Comparison of ENCODE assay signal across 1 cellular context in the genomic region with DNA sequence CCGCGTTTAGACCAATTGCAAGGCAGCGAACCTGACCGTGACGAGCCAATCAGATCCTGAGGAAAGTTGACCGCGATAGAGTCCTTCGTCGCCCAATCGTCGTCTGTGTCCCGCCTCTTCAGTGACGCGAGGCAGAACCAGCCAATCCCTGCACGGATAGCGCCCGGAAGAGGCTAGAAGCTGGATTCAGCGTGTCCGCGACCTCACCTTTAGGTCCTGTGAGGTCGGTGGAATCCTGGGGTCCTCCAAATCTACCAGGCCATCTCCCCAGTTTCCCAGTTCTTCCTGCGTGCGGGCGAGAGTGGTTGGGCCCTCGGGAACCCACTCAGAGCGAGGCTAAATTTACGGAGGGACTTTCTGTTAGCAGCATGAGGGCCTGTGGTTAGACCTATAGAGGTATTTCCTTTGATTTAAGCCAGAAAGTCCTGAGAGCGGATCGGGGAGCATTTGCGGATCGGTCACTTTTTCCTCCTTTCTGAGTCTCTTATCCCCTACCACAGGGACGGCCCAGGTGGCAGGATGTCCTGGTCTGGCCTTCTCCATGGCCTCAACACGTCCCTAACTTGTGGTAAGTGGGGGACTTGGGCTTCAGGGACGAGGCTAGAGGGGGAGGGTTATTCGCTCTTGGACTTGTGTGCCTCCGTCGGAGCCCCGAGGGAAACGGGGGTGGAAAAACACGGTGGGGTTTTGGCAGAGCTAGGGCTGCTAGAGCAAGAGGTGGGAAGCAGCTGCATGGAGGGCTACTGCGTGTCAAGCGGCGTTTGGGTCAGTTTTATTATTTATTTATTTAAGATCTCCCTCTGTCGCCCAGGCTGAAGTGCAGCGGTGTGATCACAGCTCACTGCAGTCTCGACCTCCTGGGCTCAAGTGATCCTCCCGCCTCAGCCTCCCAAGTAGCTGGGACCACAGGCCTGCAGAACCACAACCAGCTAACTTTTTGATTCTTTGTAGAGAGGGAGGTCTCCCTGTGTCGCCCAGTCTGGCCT.
TF ChIP-seq lines count a peak whose summit lies in the region.

A gene (plus strand): TSS at position 169 of the 986 bp plus-strand sequence. CDS start 351 bp downstream, at position 520.

TF ChIP-seq in HepG2, 621 proteins besides CTCF, POLR2A, EP300 and RAD21 (continued from another document and continues in another):
- TF ChIP-seq GATAD1 (CRISPR knock-in tag; IDR thresholded peaks at IDR 0.05) (peak; percentile 66), ZSCAN12 (CRISPR knock-in tag; IDR thresholded peaks at IDR 0.05) (no peak), AGO1 (IDR thresholded peaks at IDR 0.05; ENCODE audit: low read depth, low read length, poor library complexity, severe bottlenecking) (no peak), ZBTB38 (CRISPR knock-in tag; IDR thresholded peaks at IDR 0.05) (no peak), NR2C2 (CRISPR knock-in tag; IDR thresholded peaks at IDR 0.05; ENCODE audit: borderline replicate concordance) (peak; percentile 71; the same call in 1 of the 2 replicates), SP2 (CRISPR knock-in tag; IDR thresholded peaks at IDR 0.05) (peak; percentile 97)
- TF ChIP-seq, protein P1, sequence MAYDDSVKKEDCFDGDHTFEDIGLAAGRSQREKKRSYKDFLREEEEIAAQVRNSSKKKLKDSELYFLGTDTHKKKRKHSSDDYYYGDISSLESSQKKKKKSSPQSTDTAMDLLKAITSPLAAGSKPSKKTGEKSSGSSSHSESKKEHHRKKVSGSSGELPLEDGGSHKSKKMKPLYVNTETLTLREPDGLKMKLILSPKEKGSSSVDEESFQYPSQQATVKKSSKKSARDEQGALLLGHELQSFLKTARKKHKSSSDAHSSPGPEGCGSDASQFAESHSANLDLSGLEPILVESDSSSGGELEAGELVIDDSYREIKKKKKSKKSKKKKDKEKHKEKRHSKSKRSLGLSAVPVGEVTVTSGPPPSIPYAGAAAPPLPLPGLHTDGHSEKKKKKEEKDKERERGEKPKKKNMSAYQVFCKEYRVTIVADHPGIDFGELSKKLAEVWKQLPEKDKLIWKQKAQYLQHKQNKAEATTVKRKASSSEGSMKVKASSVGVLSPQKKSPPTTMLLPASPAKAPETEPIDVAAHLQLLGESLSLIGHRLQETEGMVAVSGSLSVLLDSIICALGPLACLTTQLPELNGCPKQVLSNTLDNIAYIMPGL (CRISPR knock-in tag; IDR thresholded peaks at IDR 0.05; ENCODE audit: borderline replicate concordance in 1 of 2, low read depth in 1 of 2), result peak in 1 of 2 experiments; percentile 12; a peak in 1 of 4 replicates
- TF ChIP-seq, protein P2, sequence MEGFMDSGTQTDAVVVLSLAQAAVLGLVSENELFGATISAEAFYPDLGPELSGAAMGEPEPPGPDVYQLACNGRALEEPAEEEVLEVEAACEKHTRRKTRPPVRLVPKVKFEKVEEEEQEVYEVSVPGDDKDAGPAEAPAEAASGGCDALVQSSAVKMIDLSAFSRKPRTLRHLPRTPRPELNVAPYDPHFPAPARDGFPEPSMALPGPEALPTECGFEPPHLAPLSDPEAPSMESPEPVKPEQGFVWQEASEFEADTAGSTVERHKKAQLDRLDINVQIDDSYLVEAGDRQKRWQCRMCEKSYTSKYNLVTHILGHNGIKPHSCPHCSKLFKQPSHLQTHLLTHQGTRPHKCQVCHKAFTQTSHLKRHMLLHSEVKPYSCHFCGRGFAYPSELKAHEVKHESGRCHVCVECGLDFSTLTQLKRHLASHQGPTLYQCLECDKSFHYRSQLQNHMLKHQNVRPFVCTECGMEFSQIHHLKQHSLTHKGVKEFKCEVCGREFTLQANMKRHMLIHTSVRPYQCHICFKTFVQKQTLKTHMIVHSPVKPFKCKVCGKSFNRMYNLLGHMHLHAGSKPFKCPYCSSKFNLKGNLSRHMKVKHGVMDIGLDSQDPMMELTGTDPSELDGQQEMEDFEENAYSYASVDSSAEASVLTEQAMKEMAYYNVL (CRISPR knock-in tag; IDR thresholded peaks at IDR 0.05; ENCODE audit: borderline replicate concordance), result no peak
- TF ChIP-seq, protein P3, sequence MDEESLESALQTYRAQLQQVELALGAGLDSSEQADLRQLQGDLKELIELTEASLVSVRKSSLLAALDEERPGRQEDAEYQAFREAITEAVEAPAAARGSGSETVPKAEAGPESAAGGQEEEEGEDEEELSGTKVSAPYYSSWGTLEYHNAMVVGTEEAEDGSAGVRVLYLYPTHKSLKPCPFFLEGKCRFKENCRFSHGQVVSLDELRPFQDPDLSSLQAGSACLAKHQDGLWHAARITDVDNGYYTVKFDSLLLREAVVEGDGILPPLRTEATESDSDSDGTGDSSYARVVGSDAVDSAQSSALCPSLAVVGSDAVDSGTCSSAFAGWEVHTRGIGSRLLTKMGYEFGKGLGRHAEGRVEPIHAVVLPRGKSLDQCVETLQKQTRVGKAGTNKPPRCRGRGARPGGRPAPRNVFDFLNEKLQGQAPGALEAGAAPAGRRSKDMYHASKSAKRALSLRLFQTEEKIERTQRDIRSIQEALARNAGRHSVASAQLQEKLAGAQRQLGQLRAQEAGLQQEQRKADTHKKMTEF (CRISPR knock-in tag; IDR thresholded peaks at IDR 0.05), result peak; percentile 48; the same call in 1 of the 2 replicates
- TF ChIP-seq, protein P4, sequence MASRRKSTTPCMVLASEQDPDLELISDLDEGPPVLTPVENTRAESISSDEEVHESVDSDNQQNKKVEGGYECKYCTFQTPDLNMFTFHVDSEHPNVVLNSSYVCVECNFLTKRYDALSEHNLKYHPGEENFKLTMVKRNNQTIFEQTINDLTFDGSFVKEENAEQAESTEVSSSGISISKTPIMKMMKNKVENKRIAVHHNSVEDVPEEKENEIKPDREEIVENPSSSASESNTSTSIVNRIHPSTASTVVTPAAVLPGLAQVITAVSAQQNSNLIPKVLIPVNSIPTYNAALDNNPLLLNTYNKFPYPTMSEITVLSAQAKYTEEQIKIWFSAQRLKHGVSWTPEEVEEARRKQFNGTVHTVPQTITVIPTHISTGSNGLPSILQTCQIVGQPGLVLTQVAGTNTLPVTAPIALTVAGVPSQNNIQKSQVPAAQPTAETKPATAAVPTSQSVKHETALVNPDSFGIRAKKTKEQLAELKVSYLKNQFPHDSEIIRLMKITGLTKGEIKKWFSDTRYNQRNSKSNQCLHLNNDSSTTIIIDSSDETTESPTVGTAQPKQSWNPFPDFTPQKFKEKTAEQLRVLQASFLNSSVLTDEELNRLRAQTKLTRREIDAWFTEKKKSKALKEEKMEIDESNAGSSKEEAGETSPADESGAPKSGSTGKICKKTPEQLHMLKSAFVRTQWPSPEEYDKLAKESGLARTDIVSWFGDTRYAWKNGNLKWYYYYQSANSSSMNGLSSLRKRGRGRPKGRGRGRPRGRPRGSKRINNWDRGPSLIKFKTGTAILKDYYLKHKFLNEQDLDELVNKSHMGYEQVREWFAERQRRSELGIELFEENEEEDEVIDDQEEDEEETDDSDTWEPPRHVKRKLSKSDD (CRISPR knock-in tag; IDR thresholded peaks at IDR 0.05; ENCODE audit: low read depth), result no peak
- TF ChIP-seq, protein P5, sequence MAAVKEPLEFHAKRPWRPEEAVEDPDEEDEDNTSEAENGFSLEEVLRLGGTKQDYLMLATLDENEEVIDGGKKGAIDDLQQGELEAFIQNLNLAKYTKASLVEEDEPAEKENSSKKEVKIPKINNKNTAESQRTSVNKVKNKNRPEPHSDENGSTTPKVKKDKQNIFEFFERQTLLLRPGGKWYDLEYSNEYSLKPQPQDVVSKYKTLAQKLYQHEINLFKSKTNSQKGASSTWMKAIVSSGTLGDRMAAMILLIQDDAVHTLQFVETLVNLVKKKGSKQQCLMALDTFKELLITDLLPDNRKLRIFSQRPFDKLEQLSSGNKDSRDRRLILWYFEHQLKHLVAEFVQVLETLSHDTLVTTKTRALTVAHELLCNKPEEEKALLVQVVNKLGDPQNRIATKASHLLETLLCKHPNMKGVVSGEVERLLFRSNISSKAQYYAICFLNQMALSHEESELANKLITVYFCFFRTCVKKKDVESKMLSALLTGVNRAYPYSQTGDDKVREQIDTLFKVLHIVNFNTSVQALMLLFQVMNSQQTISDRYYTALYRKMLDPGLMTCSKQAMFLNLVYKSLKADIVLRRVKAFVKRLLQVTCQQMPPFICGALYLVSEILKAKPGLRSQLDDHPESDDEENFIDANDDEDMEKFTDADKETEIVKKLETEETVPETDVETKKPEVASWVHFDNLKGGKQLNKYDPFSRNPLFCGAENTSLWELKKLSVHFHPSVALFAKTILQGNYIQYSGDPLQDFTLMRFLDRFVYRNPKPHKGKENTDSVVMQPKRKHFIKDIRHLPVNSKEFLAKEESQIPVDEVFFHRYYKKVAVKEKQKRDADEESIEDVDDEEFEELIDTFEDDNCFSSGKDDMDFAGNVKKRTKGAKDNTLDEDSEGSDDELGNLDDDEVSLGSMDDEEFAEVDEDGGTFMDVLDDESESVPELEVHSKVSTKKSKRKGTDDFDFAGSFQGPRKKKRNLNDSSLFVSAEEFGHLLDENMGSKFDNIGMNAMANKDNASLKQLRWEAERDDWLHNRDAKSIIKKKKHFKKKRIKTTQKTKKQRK (IDR thresholded peaks at IDR 0.05; ENCODE audit: low read length), result peak; percentile 9; the same call in 1 of the 2 replicates
- TF ChIP-seq, protein P6, sequence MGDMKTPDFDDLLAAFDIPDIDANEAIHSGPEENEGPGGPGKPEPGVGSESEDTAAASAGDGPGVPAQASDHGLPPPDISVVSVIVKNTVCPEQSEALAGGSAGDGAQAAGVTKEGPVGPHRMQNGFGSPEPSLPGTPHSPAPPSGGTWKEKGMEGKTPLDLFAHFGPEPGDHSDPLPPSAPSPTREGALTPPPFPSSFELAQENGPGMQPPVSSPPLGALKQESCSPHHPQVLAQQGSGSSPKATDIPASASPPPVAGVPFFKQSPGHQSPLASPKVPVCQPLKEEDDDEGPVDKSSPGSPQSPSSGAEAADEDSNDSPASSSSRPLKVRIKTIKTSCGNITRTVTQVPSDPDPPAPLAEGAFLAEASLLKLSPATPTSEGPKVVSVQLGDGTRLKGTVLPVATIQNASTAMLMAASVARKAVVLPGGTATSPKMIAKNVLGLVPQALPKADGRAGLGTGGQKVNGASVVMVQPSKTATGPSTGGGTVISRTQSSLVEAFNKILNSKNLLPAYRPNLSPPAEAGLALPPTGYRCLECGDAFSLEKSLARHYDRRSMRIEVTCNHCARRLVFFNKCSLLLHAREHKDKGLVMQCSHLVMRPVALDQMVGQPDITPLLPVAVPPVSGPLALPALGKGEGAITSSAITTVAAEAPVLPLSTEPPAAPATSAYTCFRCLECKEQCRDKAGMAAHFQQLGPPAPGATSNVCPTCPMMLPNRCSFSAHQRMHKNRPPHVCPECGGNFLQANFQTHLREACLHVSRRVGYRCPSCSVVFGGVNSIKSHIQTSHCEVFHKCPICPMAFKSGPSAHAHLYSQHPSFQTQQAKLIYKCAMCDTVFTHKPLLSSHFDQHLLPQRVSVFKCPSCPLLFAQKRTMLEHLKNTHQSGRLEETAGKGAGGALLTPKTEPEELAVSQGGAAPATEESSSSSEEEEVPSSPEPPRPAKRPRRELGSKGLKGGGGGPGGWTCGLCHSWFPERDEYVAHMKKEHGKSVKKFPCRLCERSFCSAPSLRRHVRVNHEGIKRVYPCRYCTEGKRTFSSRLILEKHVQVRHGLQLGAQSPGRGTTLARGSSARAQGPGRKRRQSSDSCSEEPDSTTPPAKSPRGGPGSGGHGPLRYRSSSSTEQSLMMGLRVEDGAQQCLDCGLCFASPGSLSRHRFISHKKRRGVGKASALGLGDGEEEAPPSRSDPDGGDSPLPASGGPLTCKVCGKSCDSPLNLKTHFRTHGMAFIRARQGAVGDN (CRISPR knock-in tag; IDR thresholded peaks at IDR 0.05), result peak; percentile 80
- TF ChIP-seq, protein P7, sequence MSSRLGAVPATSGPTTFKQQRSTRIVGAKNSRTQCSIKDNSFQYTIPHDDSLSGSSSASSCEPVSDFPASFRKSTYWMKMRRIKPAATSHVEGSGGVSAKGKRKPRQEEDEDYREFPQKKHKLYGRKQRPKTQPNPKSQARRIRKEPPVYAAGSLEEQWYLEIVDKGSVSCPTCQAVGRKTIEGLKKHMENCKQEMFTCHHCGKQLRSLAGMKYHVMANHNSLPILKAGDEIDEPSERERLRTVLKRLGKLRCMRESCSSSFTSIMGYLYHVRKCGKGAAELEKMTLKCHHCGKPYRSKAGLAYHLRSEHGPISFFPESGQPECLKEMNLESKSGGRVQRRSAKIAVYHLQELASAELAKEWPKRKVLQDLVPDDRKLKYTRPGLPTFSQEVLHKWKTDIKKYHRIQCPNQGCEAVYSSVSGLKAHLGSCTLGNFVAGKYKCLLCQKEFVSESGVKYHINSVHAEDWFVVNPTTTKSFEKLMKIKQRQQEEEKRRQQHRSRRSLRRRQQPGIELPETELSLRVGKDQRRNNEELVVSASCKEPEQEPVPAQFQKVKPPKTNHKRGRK (CRISPR knock-in tag; IDR thresholded peaks at IDR 0.05), result no peak; the same call in 1 of the 2 replicates
- TF ChIP-seq, protein P8, sequence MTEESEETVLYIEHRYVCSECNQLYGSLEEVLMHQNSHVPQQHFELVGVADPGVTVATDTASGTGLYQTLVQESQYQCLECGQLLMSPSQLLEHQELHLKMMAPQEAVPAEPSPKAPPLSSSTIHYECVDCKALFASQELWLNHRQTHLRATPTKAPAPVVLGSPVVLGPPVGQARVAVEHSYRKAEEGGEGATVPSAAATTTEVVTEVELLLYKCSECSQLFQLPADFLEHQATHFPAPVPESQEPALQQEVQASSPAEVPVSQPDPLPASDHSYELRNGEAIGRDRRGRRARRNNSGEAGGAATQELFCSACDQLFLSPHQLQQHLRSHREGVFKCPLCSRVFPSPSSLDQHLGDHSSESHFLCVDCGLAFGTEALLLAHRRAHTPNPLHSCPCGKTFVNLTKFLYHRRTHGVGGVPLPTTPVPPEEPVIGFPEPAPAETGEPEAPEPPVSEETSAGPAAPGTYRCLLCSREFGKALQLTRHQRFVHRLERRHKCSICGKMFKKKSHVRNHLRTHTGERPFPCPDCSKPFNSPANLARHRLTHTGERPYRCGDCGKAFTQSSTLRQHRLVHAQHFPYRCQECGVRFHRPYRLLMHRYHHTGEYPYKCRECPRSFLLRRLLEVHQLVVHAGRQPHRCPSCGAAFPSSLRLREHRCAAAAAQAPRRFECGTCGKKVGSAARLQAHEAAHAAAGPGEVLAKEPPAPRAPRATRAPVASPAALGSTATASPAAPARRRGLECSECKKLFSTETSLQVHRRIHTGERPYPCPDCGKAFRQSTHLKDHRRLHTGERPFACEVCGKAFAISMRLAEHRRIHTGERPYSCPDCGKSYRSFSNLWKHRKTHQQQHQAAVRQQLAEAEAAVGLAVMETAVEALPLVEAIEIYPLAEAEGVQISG (CRISPR knock-in tag; IDR thresholded peaks at IDR 0.05), result 0 out of 2 replicates have a peak, but pooled peaks have one; percentile 5
- TF ChIP-seq, protein P9, sequence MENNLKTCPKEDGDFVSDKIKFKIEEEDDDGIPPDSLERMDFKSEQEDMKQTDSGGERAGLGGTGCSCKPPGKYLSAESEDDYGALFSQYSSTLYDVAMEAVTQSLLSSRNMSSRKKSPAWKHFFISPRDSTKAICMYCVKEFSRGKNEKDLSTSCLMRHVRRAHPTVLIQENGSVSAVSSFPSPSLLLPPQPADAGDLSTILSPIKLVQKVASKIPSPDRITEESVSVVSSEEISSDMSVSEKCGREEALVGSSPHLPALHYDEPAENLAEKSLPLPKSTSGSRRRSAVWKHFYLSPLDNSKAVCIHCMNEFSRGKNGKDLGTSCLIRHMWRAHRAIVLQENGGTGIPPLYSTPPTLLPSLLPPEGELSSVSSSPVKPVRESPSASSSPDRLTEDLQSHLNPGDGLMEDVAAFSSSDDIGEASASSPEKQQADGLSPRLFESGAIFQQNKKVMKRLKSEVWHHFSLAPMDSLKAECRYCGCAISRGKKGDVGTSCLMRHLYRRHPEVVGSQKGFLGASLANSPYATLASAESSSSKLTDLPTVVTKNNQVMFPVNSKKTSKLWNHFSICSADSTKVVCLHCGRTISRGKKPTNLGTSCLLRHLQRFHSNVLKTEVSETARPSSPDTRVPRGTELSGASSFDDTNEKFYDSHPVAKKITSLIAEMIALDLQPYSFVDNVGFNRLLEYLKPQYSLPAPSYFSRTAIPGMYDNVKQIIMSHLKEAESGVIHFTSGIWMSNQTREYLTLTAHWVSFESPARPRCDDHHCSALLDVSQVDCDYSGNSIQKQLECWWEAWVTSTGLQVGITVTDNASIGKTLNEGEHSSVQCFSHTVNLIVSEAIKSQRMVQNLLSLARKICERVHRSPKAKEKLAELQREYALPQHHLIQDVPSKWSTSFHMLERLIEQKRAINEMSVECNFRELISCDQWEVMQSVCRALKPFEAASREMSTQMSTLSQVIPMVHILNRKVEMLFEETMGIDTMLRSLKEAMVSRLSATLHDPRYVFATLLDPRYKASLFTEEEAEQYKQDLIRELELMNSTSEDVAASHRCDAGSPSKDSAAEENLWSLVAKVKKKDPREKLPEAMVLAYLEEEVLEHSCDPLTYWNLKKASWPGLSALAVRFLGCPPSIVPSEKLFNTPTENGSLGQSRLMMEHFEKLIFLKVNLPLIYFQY (CRISPR knock-in tag; IDR thresholded peaks at IDR 0.05; ENCODE audit: borderline replicate concordance), result no peak
